In the genomic region with DNA sequence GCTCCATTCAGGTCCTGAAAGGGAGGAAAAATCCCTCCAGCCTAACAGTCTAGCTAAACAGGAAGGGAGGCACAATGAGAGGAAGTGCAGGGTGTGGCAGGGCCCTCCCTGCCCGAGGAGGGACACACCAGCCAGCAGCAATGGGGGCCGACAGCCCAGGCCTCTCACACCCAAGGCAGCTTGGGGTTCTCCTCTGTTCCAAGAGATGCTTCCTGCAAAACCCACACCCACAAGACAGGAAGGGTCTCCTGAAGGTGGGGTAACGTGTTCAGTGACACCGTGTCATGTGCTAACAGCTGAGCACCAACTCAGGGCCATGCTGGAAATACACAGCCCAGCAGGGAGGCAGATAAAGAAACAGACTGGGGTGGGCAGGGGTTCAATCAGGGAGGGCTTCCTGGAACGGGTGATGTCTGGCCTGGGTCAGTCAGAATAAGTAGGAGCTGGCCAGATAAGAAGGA, we compare ENCODE assay signal across 9 cellular contexts. TPM values are rescaled to one million over a fixed set of nuclear protein-coding genes. Genes with fewer than 3 reads are reported as not detected.
DNase-seq lines count a peak whose midpoint lies in the region; ATAC-seq and TF ChIP-seq lines count a peak whose summit lies in the region.
"Had no signal": no experiment of that assay in that cellular context is flagged by ENCODE, and none has a peak within 500 bp of the region (broad histone marks: within the 10 kb centered on the region; RNA-seq: fewer than 3 reads in every experiment).

No MANE protein-coding gene starts in this region.

- intact Hi-C loops in tibial artery (cut with DNase I; ENCODE audit: low total_unique reads), result no loop called here

- no peak overlapping the region for H3K4me3 ChIP-seq in cardiac fibroblast (replicated peaks in 1 of 2; ENCODE audit: low read depth in 2 of 2, low read length in 2 of 2)
- H3K4me3 ChIP-seq in lung, result no peak overlapping the region
- H3K4me3 ChIP-seq in tibial artery, result no peak overlapping the region

- H3K4me1 ChIP-seq in lung (ENCODE audit: control insufficient read depth in 2 of 2, insufficient read depth in 2 of 2, low read length in 2 of 2) (peaks cover 9 to 10% of the 10 kb centered on the region in 2 donors), tibial artery (peaks cover 0 to 59% (median 50%) of the 10 kb centered on the region in 4 donors)

- peak overlapping the region; percentile 98 for H3K27ac Mint-ChIP-seq in activated CD4-positive, alpha-beta T cell treated with anti-CD3 and anti-CD28 coated beads, Interleukin-2, amount 10 ng/mL, durations not matched to agents 7 days and 5 days

- H3K27me3 ChIP-seq in lung (ENCODE audit: control insufficient read depth, insufficient read depth) (no peaks in the 10 kb centered on the region), tibial artery (no peaks in the 10 kb centered on the region)

- H3K36me3 Mint-ChIP-seq in activated CD4-positive, alpha-beta T cell treated with anti-CD3 and anti-CD28 coated beads, Interleukin-2, amount 10 ng/mL, durations not matched to agents 7 days and 5 days (ENCODE audit: low read depth), result peaks cover 34% of the 10 kb centered on the region

- peak; percentile 25 for DNase-seq in activated CD4-positive, alpha-beta T cell treated with anti-CD3 and anti-CD28 coated beads, Interleukin-2, amount 10 ng/mL, durations not matched to agents 7 days and 5 days
- no peak for DNase-seq in activated CD4-positive, alpha-beta T cell treated with anti-CD3 and anti-CD28 coated beads, Interleukin-2, amount 50 U/mL, for 1 hour
- DNase-seq in cardiac fibroblast (ENCODE audit: low read depth in 2 of 2) (peak; percentile 72 to 76), lung (ENCODE audit: low spot score) (peak; percentile 34), tibial artery (no peak), NCI-H524 (lab: John Stamatoyannopoulos, UW) (no peak), DMS 273 treated with DMSO at 0.1 percent for 48 hours (lab: John Stamatoyannopoulos, UW) (no peak)

- H3K27me3 Mint-ChIP-seq in activated CD4-positive, alpha-beta T cell treated with anti-CD3 and anti-CD28 coated beads, Interleukin-2, amount 10 ng/mL, durations not matched to agents 7 days and 5 days, result no peaks in the 10 kb centered on the region

- H3K36me3 ChIP-seq in lung (ENCODE audit: control insufficient read depth in 2 of 2, insufficient read depth in 2 of 2, low read length in 2 of 2), result no peaks in the 10 kb centered on the region
- H3K36me3 ChIP-seq in tibial artery, result peaks cover 0 to 46% (median 7%) of the 10 kb centered on the region in 3 donors

- POLR2A ChIA-PET in activated CD4-positive, alpha-beta T cell treated with anti-CD3 and anti-CD28 coated beads, Interleukin-2, amount 10 ng/mL, durations not matched to agents 7 days and 5 days (lab: Charles Lee), result interaction anchor here (0.6 to 1.0 kb wide), 3 partner anchors 9 to 65 kb away, joined by 3 to 4 read pairs (median 4); no protein-coding TSS in a partner anchor

- WGBS in lung, 2 donors, result 16 to 28% methylated on average over 5 of the region's 5 CpGs

- no peaks in the 10 kb centered on the region for H3K9me3 ChIP-seq in lung (ENCODE audit: control insufficient read depth in 2 of 2, insufficient read depth in 1 of 2, low read length in 1 of 2)
- H3K9me3 ChIP-seq in tibial artery, result no peaks in the 10 kb centered on the region

- peaks cover 61% of the 10 kb centered on the region for H3K4me1 Mint-ChIP-seq in activated CD4-positive, alpha-beta T cell treated with anti-CD3 and anti-CD28 coated beads, Interleukin-2, amount 10 ng/mL, durations not matched to agents 7 days and 5 days

- H3K9me3 Mint-ChIP-seq in activated CD4-positive, alpha-beta T cell treated with anti-CD3 and anti-CD28 coated beads, Interleukin-2, amount 10 ng/mL, durations not matched to agents 7 days and 5 days, result no peaks in the 10 kb centered on the region

- H3K27ac ChIP-seq in lung (ENCODE audit: low read depth in 1 of 2, low read length in 1 of 2) (peak overlapping the region; percentile 85 to 95), tibial artery (peak overlapping the region; percentile 65 to 67)

- peak; percentile 65 for ATAC-seq in lung (ENCODE audit: insufficient read depth, low FRiP score)
- ATAC-seq in HG03045 (IDR thresholded peaks at IDR 0.05; ENCODE audit: unreplicated experiment), result no peak
- ATAC-seq: HCT116 had no signal

- H3K4me3 Mint-ChIP-seq in activated CD4-positive, alpha-beta T cell treated with anti-CD3 and anti-CD28 coated beads, Interleukin-2, amount 10 ng/mL, durations not matched to agents 7 days and 5 days, result peak overlapping the region; percentile 56

- TF ChIP-seq CTCF in cardiac fibroblast (IDR thresholded peaks at IDR 0.05; ENCODE audit: low read depth, low read length) (no peak), lung (IDR thresholded peaks at IDR 0.05; ENCODE audit: control extremely low read depth, extremely low read depth) (no peak), tibial artery (IDR thresholded peaks at IDR 0.05) (no peak)

- CTCF ChIA-PET in activated CD4-positive, alpha-beta T cell treated with anti-CD3 and anti-CD28 coated beads, Interleukin-2, amount 10 ng/mL, durations not matched to agents 7 days and 5 days (lab: Charles Lee), result interaction anchor here (0.7 to 4.7 kb wide), 4 partner anchors 10 to 88 kb away, joined by 3 to 33 read pairs (median 4); no protein-coding TSS in a partner anchor

RNA-seq across cellular contexts. Expression of a gene that starts 10.2 kb away (rescaled TPM):
- total RNA-seq in activated CD4-positive, alpha-beta T cell treated with anti-CD3 and anti-CD28 coated beads, Interleukin-2, amount 10 ng/mL, durations not matched to agents 7 days and 5 days, result 100 to 1,000 TPM; 101 to 107 TPM
- 100 to 1,000 TPM; 105 to 129 TPM for total RNA-seq in lung
- 100 to 1,000 TPM in 1 of 2 donors, 10 to 100 TPM in 1; 55.7 to 104 TPM for polyA plus RNA-seq in lung

Comparison
In these comparisons a context has a peak if more than half of its experiments do, and no peak if none do; other contexts are left out.
1. DNase-seq: peak in activated CD4-positive, alpha-beta T cell treated with anti-CD3 and anti-CD28 coated beads, Interleukin-2, amount 10 ng/mL, durations not matched to agents 7 days and 5 days (single experiment), cardiac fibroblast (2 of 2) and lung (single experiment); none in activated CD4-positive, alpha-beta T cell treated with anti-CD3 and anti-CD28 coated beads, Interleukin-2, amount 50 U/mL, for 1 hour (single experiment), tibial artery (0 of 2), NCI-H524 (0 of 2) and DMS 273 treated with DMSO at 0.1 percent for 48 hours (single experiment).